ENCODE assay signal across 17 cellular contexts in genomic region chr2:220279372-220279771, GRCh38.
A peak's percentile ranks its signal among the peaks of the same experiment; 100 is the strongest.
DNase-seq lines count a peak whose midpoint lies in the region; ATAC-seq and TF ChIP-seq lines count a peak whose summit lies in the region.
"Had no signal": no experiment of that assay in that cellular context is flagged by ENCODE, and none has a peak within 500 bp of the region (broad histone marks: within the 10 kb centered on the region; RNA-seq: fewer than 3 reads in every experiment).

No MANE protein-coding gene starts in this region.

- H3K9me2 ChIP-seq in PC-3 (replicated peaks; ENCODE audit: low read length) = no peaks in the 10 kb centered on the region

- H3K4me2 ChIP-seq in PC-3 (ENCODE audit: low read length) (peak overlapping the region; percentile 64), trophoblast cell (ENCODE audit: low read length) (no peak overlapping the region)

- H3K9me3 ChIP-seq in PC-3 (ENCODE audit: low read length) = no peaks in the 10 kb centered on the region
- no peaks in the 10 kb centered on the region for H3K9me3 ChIP-seq in trophoblast cell (ENCODE audit: insufficient read depth, low read depth, low read length)
- H3K9me3 ChIP-seq: heart left ventricle, left ventricle myocardium inferior, right lobe of liver had no signal

- no peak overlapping the region for H2AK5ac ChIP-seq in trophoblast cell (ENCODE audit: low read length)

- H4K8ac ChIP-seq in trophoblast cell (ENCODE audit: low read depth, low read length) = no peak overlapping the region

- peak overlapping the region; percentile 96 for H3K27ac ChIP-seq in PC-3 (ENCODE audit: low read length)
- H3K27ac ChIP-seq in trophoblast cell (ENCODE audit: low read depth, low read length) = no peak overlapping the region
- H3K27ac ChIP-seq: heart left ventricle, left ventricle myocardium inferior, right lobe of liver had no signal

- no CpG with 5 or more reads among the region's 2 CpGs for WGBS in trophoblast cell (ENCODE audit: extremely low coverage, insufficient coverage, insufficient read length)

- H3K14ac ChIP-seq in trophoblast cell (ENCODE audit: low read length) = no peak overlapping the region

- H3K23ac ChIP-seq in trophoblast cell (ENCODE audit: low read length) = no peak overlapping the region

- BruUV-seq in PC-3 (replicated peaks; lab: Mats Ljungman, UMichigan) = no TSS peak

- TF ChIP-seq CTCF in PC-3 (conservative IDR thresholded peaks at IDR 0.05; ENCODE audit: low read depth, low read length) = no peak

- H2BK120ac ChIP-seq in trophoblast cell (ENCODE audit: insufficient read depth, low read length, poor library complexity) = no peak overlapping the region

- intact Hi-C loops in PC-3 (cut with micrococcal nuclease) = loop anchor here (5.0 to 10.0 kb wide), 7 partner anchors 112 to 1293 kb away; partner anchors contain the start of gene EPHA4

- H4K20me1 ChIP-seq in PC-3 (ENCODE audit: low read length) = no peaks in the 10 kb centered on the region

- no peak overlapping the region for H4K91ac ChIP-seq in trophoblast cell (ENCODE audit: low read depth, low read length)

- no peaks in the 10 kb centered on the region for H3K27me3 ChIP-seq in PC-3 (ENCODE audit: low read length)
- no peaks in the 10 kb centered on the region for H3K27me3 ChIP-seq in trophoblast cell (ENCODE audit: insufficient read depth, low read length)
- H3K27me3 ChIP-seq: heart left ventricle, right lobe of liver had no signal

- H3K79me2 ChIP-seq in PC-3 (ENCODE audit: low read length) = no peaks in the 10 kb centered on the region
- no peaks in the 10 kb centered on the region for H3K79me2 ChIP-seq in trophoblast cell (ENCODE audit: control insufficient read depth, insufficient read depth, low read length, poor library complexity)

- no peak overlapping the region for H3K4ac ChIP-seq in trophoblast cell (ENCODE audit: low read depth, low read length)

- no peak overlapping the region for H2BK5ac ChIP-seq in trophoblast cell (ENCODE audit: low read depth, low read length, poor library complexity)

- POLR2A ChIA-PET in PC-3 (lab: Charles Lee; ENCODE audit: unreplicated experiment) = no interaction called here

- H3K4me3 ChIP-seq in PC-3 (ENCODE audit: low read length) = no peak overlapping the region
- no peak overlapping the region for H3K4me3 ChIP-seq in trophoblast cell (ENCODE audit: low read depth, low read length)
- H3K4me3 ChIP-seq: heart left ventricle, left ventricle myocardium inferior, right lobe of liver had no signal

- peak overlapping the region; percentile 69 for H3K9ac ChIP-seq in PC-3 (ENCODE audit: low read length)
- no peak overlapping the region for H3K9ac ChIP-seq in trophoblast cell (ENCODE audit: low read length)

- peak; percentile 25 for ATAC-seq in PC-3
- ATAC-seq in esophagus mucosa = peak; percentile 74
- ATAC-seq in GM19328 (IDR thresholded peaks at IDR 0.05; ENCODE audit: unreplicated experiment) = no peak
- no peak for ATAC-seq in HG03097 (IDR thresholded peaks at IDR 0.05; ENCODE audit: low FRiP score, unreplicated experiment)
- ATAC-seq: heart left ventricle; right lobe of liver; stimulated activated naive CD8-positive, alpha-beta T cell treated with anti-CD3 and anti-CD28 coated beads, Interleukin-15, amount 100 ng/mL, for 72 hours had no signal

- H3K36me3 ChIP-seq in PC-3 (ENCODE audit: low read depth, low read length) (no peaks in the 10 kb centered on the region), trophoblast cell (ENCODE audit: control insufficient read depth in 1 of 2, insufficient read depth in 2 of 2, low read length in 2 of 2) (no peaks in the 10 kb centered on the region)
- H3K36me3 ChIP-seq: heart left ventricle, left ventricle myocardium inferior, right lobe of liver had no signal

- peaks cover 76% of the 10 kb centered on the region for H3K4me1 ChIP-seq in PC-3 (ENCODE audit: insufficient read depth, low read length)
- peaks cover 3 to 7% of the 10 kb centered on the region in 2 experiments for H3K4me1 ChIP-seq in trophoblast cell (ENCODE audit: control insufficient read depth in 1 of 2, insufficient read depth in 2 of 2, low read length in 2 of 2)
- H3K4me1 ChIP-seq: left ventricle myocardium inferior had no signal

- H2AFZ ChIP-seq in PC-3 (ENCODE audit: low read length) (no peak overlapping the region), trophoblast cell (ENCODE audit: insufficient read depth, low read length, poor library complexity) (no peak overlapping the region)

- DNase-seq in Daoy (ENCODE audit: low read depth) (peak; percentile 79), PC-3 (peak; percentile 96), trophoblast cell (peak; percentile 77 to 94), dermis blood vessel endothelial cell (no peak), cerebellar cortex (ENCODE audit: low spot score) (no peak)
- DNase-seq: activated naive CD8-positive, alpha-beta T cell treated with anti-CD3 and anti-CD28 coated beads for 36 hours; COR-L47; heart left ventricle; Kasumi-1; left ventricle myocardium inferior; NCI-H2029; NCI-H774; right lobe of liver; stimulated activated naive CD8-positive, alpha-beta T cell treated with anti-CD3 and anti-CD28 coated beads, Interleukin-15, amount 100 ng/mL, for 72 hours had no signal

- H3K79me1 ChIP-seq in trophoblast cell (ENCODE audit: low read length) = peaks cover 1% of the 10 kb centered on the region

- H2BK12ac ChIP-seq in trophoblast cell (ENCODE audit: low read length) = no peak overlapping the region

- H4K12ac ChIP-seq in trophoblast cell (ENCODE audit: low read depth, low read length) = no peak overlapping the region

- no peak overlapping the region for H3K18ac ChIP-seq in trophoblast cell (ENCODE audit: low read length)

- CTCF ChIA-PET in PC-3 (lab: Charles Lee) = no interaction called here

- peaks cover 16% of the 10 kb centered on the region for H3F3A ChIP-seq in PC-3 (ENCODE audit: low read length, unreplicated experiment)

Comparison
In these comparisons a context has a peak if more than half of its experiments do, and no peak if none do; other contexts are left out.
1. DNase-seq: peak in Daoy (single experiment), PC-3 (single experiment) and trophoblast cell (2 of 2); none in dermis blood vessel endothelial cell (single experiment) and cerebellar cortex (single experiment).
2. ATAC-seq: peak in PC-3 (single experiment) and esophagus mucosa (single experiment); none in GM19328 (single experiment) and HG03097 (single experiment).